ENCODE assay signal across 8 cellular contexts in genomic region chr1:210251680-210252490, GRCh38. TPM values are rescaled to one million over a fixed set of nuclear protein-coding genes. Genes with fewer than 3 reads are reported as not detected.
A peak's percentile ranks its signal among the peaks of the same experiment; 100 is the strongest.
DNase-seq lines count a peak whose midpoint lies in the region; ATAC-seq and TF ChIP-seq lines count a peak whose summit lies in the region.

No MANE protein-coding gene starts in this region.

- POLR2A ChIA-PET in CD8-positive, alpha-beta T cell (lab: Charles Lee): no interaction called here

- H3K27me3 Mint-ChIP-seq in CD8-positive, alpha-beta T cell (ENCODE audit: low read depth): peaks cover 53% of the 10 kb centered on the region
- H3K27me3 Mint-ChIP-seq in IgD-negative memory B cell (peaks cover 35% of the 10 kb centered on the region), naive B cell (peaks cover 41 to 60% (median 45%) of the 10 kb centered on the region in 3 donors)

- no peak overlapping the region for H3K27ac ChIP-seq in CD8-positive, alpha-beta T cell (ENCODE audit: low read depth, low read length)

- H3K4me1 ChIP-seq in CD8-positive, alpha-beta T cell (ENCODE audit: insufficient read depth, low read length): peaks cover 7% of the 10 kb centered on the region

- CTCF ChIA-PET in CD8-positive, alpha-beta T cell (lab: Charles Lee): no interaction called here

- H3K9me3 Mint-ChIP-seq in CD8-positive, alpha-beta T cell: no peaks in the 10 kb centered on the region
- H3K9me3 Mint-ChIP-seq in IgD-negative memory B cell: no peaks in the 10 kb centered on the region
- no peaks in the 10 kb centered on the region for H3K9me3 Mint-ChIP-seq in naive B cell

- H3K27me3 ChIP-seq in CD8-positive, alpha-beta T cell (ENCODE audit: insufficient read depth, low read length): peaks cover 16% of the 10 kb centered on the region

- H3K27ac Mint-ChIP-seq in CD8-positive, alpha-beta T cell: no peak overlapping the region
- H3K27ac Mint-ChIP-seq in IgD-negative memory B cell (no peak overlapping the region), naive B cell (peak overlapping the region in 2 of 6 donors; percentile 74 to 85)

- no peak for TF ChIP-seq CTCF in CD8-positive, alpha-beta T cell (IDR thresholded peaks at IDR 0.05)

- no peak for ATAC-seq in CD8-positive, alpha-beta T cell
- ATAC-seq in naive B cell (ENCODE audit: low read depth in 2 of 2) (peak in 1 of 2 donors; percentile 17), GM18520 (IDR thresholded peaks at IDR 0.05; ENCODE audit: unreplicated experiment) (no peak), GM19023 (IDR thresholded peaks at IDR 0.05; ENCODE audit: unreplicated experiment) (no peak)

- peak overlapping the region; percentile 15 for H3K4me3 ChIP-seq in CD8-positive, alpha-beta T cell (ENCODE audit: low read depth, low read length)

- no peaks in the 10 kb centered on the region for H3K36me3 Mint-ChIP-seq in CD8-positive, alpha-beta T cell
- H3K36me3 Mint-ChIP-seq in IgD-negative memory B cell: no peaks in the 10 kb centered on the region
- no peaks in the 10 kb centered on the region for H3K36me3 Mint-ChIP-seq in naive B cell

- H3K9me3 ChIP-seq in CD8-positive, alpha-beta T cell (ENCODE audit: low read length): no peaks in the 10 kb centered on the region

- peaks cover 15% of the 10 kb centered on the region for H3K4me1 Mint-ChIP-seq in CD8-positive, alpha-beta T cell (ENCODE audit: low read depth)
- H3K4me1 Mint-ChIP-seq in IgD-negative memory B cell (peaks cover 9 to 14% (median 10%) of the 10 kb centered on the region in 3 donors), naive B cell (peaks cover 13 to 22% (median 21%) of the 10 kb centered on the region in 3 donors)

- no peaks in the 10 kb centered on the region for H3K36me3 ChIP-seq in CD8-positive, alpha-beta T cell (ENCODE audit: insufficient read depth, low read length)

- peak overlapping the region; percentile 71 for H3K4me3 Mint-ChIP-seq in CD8-positive, alpha-beta T cell
- H3K4me3 Mint-ChIP-seq in IgD-negative memory B cell (peak overlapping the region; percentile 74 to 96 (median 90)), naive B cell (peak overlapping the region; percentile 73 to 96 (median 90))

- no peak for DNase-seq in CD8-positive, alpha-beta T cell
- peak; percentile 67 for DNase-seq in ecto neural progenitor cell (ENCODE audit: low spot score)
- DNase-seq in naive B cell: no peak
- no peak for DNase-seq in D341Med (ENCODE audit: low spot score)
- no peak for DNase-seq in GM19238 (ENCODE audit: insufficient read length, low spot score)

- intact Hi-C loops in CD8-positive, alpha-beta T cell (cut with DNase I, micrococcal nuclease): no loop called here

RNA-seq across cellular contexts. Expression of gene SERTAD4, which starts 19.3 kb away (rescaled TPM):
- total RNA-seq in CD8-positive, alpha-beta T cell: not detected
- polyA plus RNA-seq in IgD-negative memory B cell: not detected
- not detected for polyA plus RNA-seq in naive B cell (ENCODE audit: low read depth in 6 of 6)
